Comparison of ENCODE assay signal across 4 cellular contexts in the genomic region with DNA sequence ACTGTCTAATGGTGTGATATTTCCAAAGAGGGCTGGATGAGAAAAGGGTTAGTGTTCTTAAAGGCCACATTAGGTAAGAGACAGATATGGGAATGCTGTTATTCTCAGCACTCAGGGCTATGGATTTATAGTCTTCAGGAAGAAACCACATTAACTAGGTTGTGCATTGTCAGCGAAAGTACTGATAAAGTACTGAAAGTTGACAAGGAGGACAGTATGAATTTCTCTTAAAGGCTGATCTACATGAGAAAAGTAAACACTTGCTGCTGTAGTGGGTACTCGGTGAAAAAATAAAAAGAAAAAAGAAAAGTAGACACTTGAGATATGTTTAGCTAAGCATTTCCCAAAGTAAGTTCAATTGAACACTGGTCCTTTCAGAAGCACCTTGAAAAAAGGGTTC.
TF ChIP-seq lines count a peak whose summit lies in the region.

No MANE protein-coding gene starts in this region.

TF ChIP-seq in A549, 52 proteins besides CTCF, POLR2A, EP300 and RAD21:
- TF ChIP-seq MAFK (IDR thresholded peaks at IDR 0.05; ENCODE audit: partially characterized antibody), result peak; percentile 61
- no peak for TF ChIP-seq CEBPB (IDR thresholded peaks at IDR 0.05)
TF ChIP-seq in A549: peak in this region for 1.

TF ChIP-seq in IMR-90, 13 proteins besides CTCF, POLR2A, EP300 and RAD21:
- TF ChIP-seq MAFK (IDR thresholded peaks at IDR 0.05; ENCODE audit: low read depth, low read length) (peak; percentile 51), CHD1 (IDR thresholded peaks at IDR 0.05; ENCODE audit: low read depth, low read length) (no peak)

TF ChIP-seq in K562, 482 proteins besides CTCF, POLR2A, EP300 and RAD21:
- peak; percentile 41; the same call in 1 of the 2 replicates for TF ChIP-seq MAFK (IDR thresholded peaks at IDR 0.05; ENCODE audit: low read length)
- no peak for TF ChIP-seq COPS2 (conservative IDR thresholded peaks at IDR 0.05)
- TF ChIP-seq, protein P1, sequence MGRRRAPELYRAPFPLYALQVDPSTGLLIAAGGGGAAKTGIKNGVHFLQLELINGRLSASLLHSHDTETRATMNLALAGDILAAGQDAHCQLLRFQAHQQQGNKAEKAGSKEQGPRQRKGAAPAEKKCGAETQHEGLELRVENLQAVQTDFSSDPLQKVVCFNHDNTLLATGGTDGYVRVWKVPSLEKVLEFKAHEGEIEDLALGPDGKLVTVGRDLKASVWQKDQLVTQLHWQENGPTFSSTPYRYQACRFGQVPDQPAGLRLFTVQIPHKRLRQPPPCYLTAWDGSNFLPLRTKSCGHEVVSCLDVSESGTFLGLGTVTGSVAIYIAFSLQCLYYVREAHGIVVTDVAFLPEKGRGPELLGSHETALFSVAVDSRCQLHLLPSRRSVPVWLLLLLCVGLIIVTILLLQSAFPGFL (CRISPR knock-in tag; IDR thresholded peaks at IDR 0.05), result no peak
- TF ChIP-seq TARDBP (IDR thresholded peaks at IDR 0.05), result no peak
- no peak for TF ChIP-seq KLF10 (CRISPR knock-in tag; IDR thresholded peaks at IDR 0.05)
- TF ChIP-seq ZC3H11A (IDR thresholded peaks at IDR 0.05; ENCODE audit: low read depth, low read length), result no peak
- TF ChIP-seq ZNF12 (CRISPR knock-in tag; IDR thresholded peaks at IDR 0.05), result no peak
- peak; percentile 67; the same call in 1 of the 2 replicates for TF ChIP-seq ZNF316 (IDR thresholded peaks at IDR 0.05)
- TF ChIP-seq NFE2L1 (tag; IDR thresholded peaks at IDR 0.05; ENCODE audit: borderline replicate concordance, low read depth), result no peak
- TF ChIP-seq NFIX (CRISPR knock-in tag; IDR thresholded peaks at IDR 0.05; ENCODE audit: low read depth), result no peak
- TF ChIP-seq, protein P2, sequence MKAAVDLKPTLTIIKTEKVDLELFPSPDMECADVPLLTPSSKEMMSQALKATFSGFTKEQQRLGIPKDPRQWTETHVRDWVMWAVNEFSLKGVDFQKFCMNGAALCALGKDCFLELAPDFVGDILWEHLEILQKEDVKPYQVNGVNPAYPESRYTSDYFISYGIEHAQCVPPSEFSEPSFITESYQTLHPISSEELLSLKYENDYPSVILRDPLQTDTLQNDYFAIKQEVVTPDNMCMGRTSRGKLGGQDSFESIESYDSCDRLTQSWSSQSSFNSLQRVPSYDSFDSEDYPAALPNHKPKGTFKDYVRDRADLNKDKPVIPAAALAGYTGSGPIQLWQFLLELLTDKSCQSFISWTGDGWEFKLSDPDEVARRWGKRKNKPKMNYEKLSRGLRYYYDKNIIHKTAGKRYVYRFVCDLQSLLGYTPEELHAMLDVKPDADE (conservative IDR thresholded peaks at IDR 0.05; ENCODE audit: control insufficient read depth, low read depth, low read length), result no peak
- no peak for TF ChIP-seq NR2F6 (CRISPR knock-in tag; IDR thresholded peaks at IDR 0.05)
- no peak for TF ChIP-seq NR1H2 (CRISPR knock-in tag; IDR thresholded peaks at IDR 0.05)
- TF ChIP-seq POLR2AphosphoS2 (IDR thresholded peaks at IDR 0.05; ENCODE audit: low read length), result no peak
- TF ChIP-seq, protein P3, sequence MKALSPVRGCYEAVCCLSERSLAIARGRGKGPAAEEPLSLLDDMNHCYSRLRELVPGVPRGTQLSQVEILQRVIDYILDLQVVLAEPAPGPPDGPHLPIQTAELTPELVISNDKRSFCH (CRISPR knock-in tag; IDR thresholded peaks at IDR 0.05), result no peak
- TF ChIP-seq, protein P3 (tag; IDR thresholded peaks at IDR 0.05), result no peak
- TF ChIP-seq C11orf30 (IDR thresholded peaks at IDR 0.05; ENCODE audit: low read depth), result 0 out of 2 replicates have a peak, but pooled peaks have one; percentile 21
- TF ChIP-seq MAFF (IDR thresholded peaks at IDR 0.05; ENCODE audit: low read length), result peak; percentile 54; the same call in 1 of the 2 replicates
- no peak for TF ChIP-seq CHD1 (IDR thresholded peaks at IDR 0.05; ENCODE audit: low read length)
- TF ChIP-seq CEBPG (CRISPR knock-in tag; IDR thresholded peaks at IDR 0.05), result no peak
- no peak for TF ChIP-seq CEBPG (tag; conservative IDR thresholded peaks at IDR 0.05 in 1 of 2, IDR thresholded peaks at IDR 0.05 in 1 of 2)
- no peak for TF ChIP-seq USF2 (CRISPR knock-in tag; IDR thresholded peaks at IDR 0.05)
- TF ChIP-seq ZBTB49 (CRISPR knock-in tag; IDR thresholded peaks at IDR 0.05; ENCODE audit: borderline replicate concordance), result no peak
- no peak for TF ChIP-seq MNT (conservative IDR thresholded peaks at IDR 0.05)

TF ChIP-seq in neural cell, 6 proteins besides CTCF, POLR2A, EP300 and RAD21:
- no peak for TF ChIP-seq EZH2 (IDR thresholded peaks at IDR 0.05; ENCODE audit: borderline replicate concordance, insufficient read depth, low read length, poor library complexity, severe bottlenecking)
- no peak for TF ChIP-seq SMC3 (conservative IDR thresholded peaks at IDR 0.05; ENCODE audit: poor library complexity)
- TF ChIP-seq, protein P4, sequence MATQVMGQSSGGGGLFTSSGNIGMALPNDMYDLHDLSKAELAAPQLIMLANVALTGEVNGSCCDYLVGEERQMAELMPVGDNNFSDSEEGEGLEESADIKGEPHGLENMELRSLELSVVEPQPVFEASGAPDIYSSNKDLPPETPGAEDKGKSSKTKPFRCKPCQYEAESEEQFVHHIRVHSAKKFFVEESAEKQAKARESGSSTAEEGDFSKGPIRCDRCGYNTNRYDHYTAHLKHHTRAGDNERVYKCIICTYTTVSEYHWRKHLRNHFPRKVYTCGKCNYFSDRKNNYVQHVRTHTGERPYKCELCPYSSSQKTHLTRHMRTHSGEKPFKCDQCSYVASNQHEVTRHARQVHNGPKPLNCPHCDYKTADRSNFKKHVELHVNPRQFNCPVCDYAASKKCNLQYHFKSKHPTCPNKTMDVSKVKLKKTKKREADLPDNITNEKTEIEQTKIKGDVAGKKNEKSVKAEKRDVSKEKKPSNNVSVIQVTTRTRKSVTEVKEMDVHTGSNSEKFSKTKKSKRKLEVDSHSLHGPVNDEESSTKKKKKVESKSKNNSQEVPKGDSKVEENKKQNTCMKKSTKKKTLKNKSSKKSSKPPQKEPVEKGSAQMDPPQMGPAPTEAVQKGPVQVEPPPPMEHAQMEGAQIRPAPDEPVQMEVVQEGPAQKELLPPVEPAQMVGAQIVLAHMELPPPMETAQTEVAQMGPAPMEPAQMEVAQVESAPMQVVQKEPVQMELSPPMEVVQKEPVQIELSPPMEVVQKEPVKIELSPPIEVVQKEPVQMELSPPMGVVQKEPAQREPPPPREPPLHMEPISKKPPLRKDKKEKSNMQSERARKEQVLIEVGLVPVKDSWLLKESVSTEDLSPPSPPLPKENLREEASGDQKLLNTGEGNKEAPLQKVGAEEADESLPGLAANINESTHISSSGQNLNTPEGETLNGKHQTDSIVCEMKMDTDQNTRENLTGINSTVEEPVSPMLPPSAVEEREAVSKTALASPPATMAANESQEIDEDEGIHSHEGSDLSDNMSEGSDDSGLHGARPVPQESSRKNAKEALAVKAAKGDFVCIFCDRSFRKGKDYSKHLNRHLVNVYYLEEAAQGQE (IDR thresholded peaks at IDR 0.05; ENCODE audit: borderline replicate concordance), result no peak
- TF ChIP-seq MXI1 (conservative IDR thresholded peaks at IDR 0.05; ENCODE audit: poor library complexity, severe bottlenecking), result no peak
- TF ChIP-seq TAF1 (IDR thresholded peaks at IDR 0.05; ENCODE audit: low read depth), result no peak
- no peak for TF ChIP-seq POLR2AphosphoS5 (IDR thresholded peaks at IDR 0.05)
